19 cellular contexts compared by ENCODE assay signal in genomic region chr1:56627636-56628039, GRCh38. TPM values are rescaled to one million over a fixed set of nuclear protein-coding genes. Genes with fewer than 3 reads are reported as not detected.
DNase-seq lines count a peak whose midpoint lies in the region; ATAC-seq and TF ChIP-seq lines count a peak whose summit lies in the region.
"Had no signal": no experiment of that assay in that cellular context is flagged by ENCODE, and none has a peak within 500 bp of the region (broad histone marks: within the 10 kb centered on the region; RNA-seq: fewer than 3 reads in every experiment).

No MANE protein-coding gene starts in this region.

- H3K36me3 ChIP-seq in osteoblast (ENCODE audit: insufficient read depth, low read length): no peaks in the 10 kb centered on the region
- H3K36me3 ChIP-seq: adrenal gland, BLaER1, upper lobe of left lung had no signal

- TF ChIP-seq EP300 in Ishikawa (IDR thresholded peaks at IDR 0.05; ENCODE audit: borderline replicate concordance): no peak

- no peak for ATAC-seq in GM21619 (IDR thresholded peaks at IDR 0.05; ENCODE audit: unreplicated experiment)
- ATAC-seq: esophagus mucosa, left cardiac atrium had no signal

- in situ Hi-C loops in astrocyte of the spinal cord (cut with HindIII; ENCODE audit: low sequenced_read_pairs) (no loop called here), GM13977 (cut with MboI; ENCODE audit: low pct_unique_long_range_greater_than_20kb, low sequenced_read_pairs, unreplicated experiment) (no loop called here)

- peak overlapping the region; percentile 4 for H2AFZ ChIP-seq in osteoblast (ENCODE audit: low read length)

- H3K4me1 ChIP-seq in osteoblast (ENCODE audit: insufficient read depth, low read length): peaks cover 22% of the 10 kb centered on the region
- H3K4me1 ChIP-seq: adrenal gland, upper lobe of left lung had no signal

- TF ChIP-seq RAD21 in Ishikawa (IDR thresholded peaks at IDR 0.05; ENCODE audit: low read depth): no peak

- H3K27me3 ChIP-seq in osteoblast (ENCODE audit: insufficient read depth, low read length): peaks cover 5% of the 10 kb centered on the region
- H3K27me3 ChIP-seq: BLaER1, upper lobe of left lung had no signal

- no peaks in the 10 kb centered on the region for H4K20me1 ChIP-seq in osteoblast (ENCODE audit: insufficient read depth, low read length)
- H4K20me1 ChIP-seq: BLaER1 had no signal

- TF ChIP-seq CTCF in astrocyte of the spinal cord (IDR thresholded peaks at IDR 0.05; ENCODE audit: low read depth, low read length) (no peak), osteoblast (IDR thresholded peaks at IDR 0.05; ENCODE audit: extremely low read depth, low read depth, low read length) (no peak), GM13977 (IDR thresholded peaks at IDR 0.05; ENCODE audit: extremely low read depth, insufficient read depth, missing control alignments) (no peak)

- no peak overlapping the region for H3K4me3 ChIP-seq in astrocyte of the spinal cord (ENCODE audit: low read depth, low read length)
- no peak overlapping the region for H3K4me3 ChIP-seq in osteoblast (ENCODE audit: insufficient read depth, low read length)
- H3K4me3 ChIP-seq: adrenal gland, BLaER1, upper lobe of left lung had no signal

- H3K27ac ChIP-seq in osteoblast (ENCODE audit: low read depth, low read length): no peak overlapping the region
- H3K27ac ChIP-seq: adrenal gland, BLaER1, upper lobe of left lung had no signal

- no peaks in the 10 kb centered on the region for H3K79me2 ChIP-seq in osteoblast (ENCODE audit: insufficient read depth, low read length)

- peak; percentile 38 for DNase-seq in NCI-H2029 (lab: John Stamatoyannopoulos, UW)
- DNase-seq in NCI-H2029 treated with DMSO at 0.1 percent for 48 hours (lab: John Stamatoyannopoulos, UW): no peak
- peak; percentile 49 for DNase-seq in astrocyte of the spinal cord (ENCODE audit: low read depth, low spot score)
- no peak for DNase-seq in osteoblast (ENCODE audit: insufficient read length, low spot score, missing footprints)
- no peak for DNase-seq in SK-N-DZ (ENCODE audit: low spot score)
- DNase-seq in GM13977 (ENCODE audit: low spot score): no peak
- DNase-seq: activated CD4-positive, alpha-beta T cell treated with anti-CD3 and anti-CD28 coated beads for 1 hour; adrenal gland; effector CD4-positive, alpha-beta T cell; KG1; left cardiac atrium; NCI-H1092 treated with DMSO at 0.1 percent for 48 hours; NCI-H526 treated with DMSO at 0.1 percent for 48 hours; upper lobe of left lung had no signal

- no peak overlapping the region for H3K4me2 ChIP-seq in osteoblast (ENCODE audit: insufficient read depth, low read length)
- H3K4me2 ChIP-seq: BLaER1 had no signal

- H3K9me3 ChIP-seq in osteoblast (ENCODE audit: low read depth, low read length): no peaks in the 10 kb centered on the region
- H3K9me3 ChIP-seq: adrenal gland, BLaER1, upper lobe of left lung had no signal

TF ChIP-seq in Ishikawa, 13 proteins besides CTCF, POLR2A, EP300 and RAD21:
- no peak for TF ChIP-seq CREB1 (IDR thresholded peaks at IDR 0.05; ENCODE audit: low read depth)
- peak; percentile 71 for TF ChIP-seq USF1 (IDR thresholded peaks at IDR 0.05)

RNA-seq across cellular contexts. Expression of gene PRKAA2, which starts 17.5 kb away (rescaled TPM):
- 0.88 and 1.1 TPM in 2 replicates for total RNA-seq in osteoblast
- polyA plus RNA-seq in SK-N-DZ (2014; cell fraction: cytosol; rRNA removed): 5.1 and 5.3 TPM in 2 replicates
- polyA plus RNA-seq in SK-N-DZ (2014; cell fraction: nucleus; rRNA removed): 4.0 and 4.2 TPM in 2 replicates
- total RNA-seq: activated T-helper 2 cell treated with anti-CD3 and anti-CD28 coated beads, Interferon-gamma antibody, Interleukin-2, Interleukin-4, amounts not matched to agents 10 μg/mL and 5 μg/mL and 100 μg/mL, durations not matched to agents 14 hours and 24 hours and 36 hours had no signal

RNA-seq across cellular contexts. Expression of gene PLPP3, which starts 48.3 kb away (rescaled TPM):
- total RNA-seq in osteoblast: 243 and 286 TPM in 2 replicates
- polyA plus RNA-seq in SK-N-DZ (2014; cell fraction: cytosol; rRNA removed): 4.7 and 5.0 TPM in 2 replicates
- 2.2 and 2.4 TPM in 2 replicates for polyA plus RNA-seq in SK-N-DZ (2014; cell fraction: nucleus; rRNA removed)
- total RNA-seq: activated T-helper 2 cell treated with anti-CD3 and anti-CD28 coated beads, Interferon-gamma antibody, Interleukin-2, Interleukin-4, amounts not matched to agents 10 μg/mL and 5 μg/mL and 100 μg/mL, durations not matched to agents 14 hours and 24 hours and 36 hours had no signal

Comparison
In these comparisons a context has a peak if more than half of its experiments do, and no peak if none do; other contexts are left out.
1. DNase-seq: peak in NCI-H2029 (single experiment) and astrocyte of the spinal cord (single experiment); none in NCI-H2029 treated with DMSO at 0.1 percent for 48 hours (single experiment), osteoblast (single experiment), SK-N-DZ (single experiment) and GM13977 (single experiment).